ENCODE assay signal across 2 cellular contexts in the genomic region with DNA sequence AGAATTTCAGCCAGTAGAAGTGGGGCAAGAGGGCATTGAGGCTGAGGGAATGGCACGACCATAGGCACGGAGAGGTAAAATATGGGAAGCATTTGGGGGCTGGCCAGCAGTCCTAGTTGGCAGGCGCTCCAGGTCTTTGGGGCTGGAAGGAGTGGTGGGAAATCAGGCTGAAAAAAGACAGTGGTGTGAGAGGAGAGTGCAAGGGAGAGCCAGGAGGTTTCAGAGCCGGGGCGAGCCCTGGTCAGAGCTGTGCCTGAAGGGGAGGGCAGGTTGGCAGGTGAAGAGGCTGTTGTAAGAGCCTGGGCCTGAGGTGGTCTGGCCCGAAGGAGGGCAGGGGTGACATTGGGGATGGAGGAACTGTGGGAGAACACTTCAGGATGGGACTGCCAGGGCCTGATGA.
TF ChIP-seq lines count a peak whose summit lies in the region.

No MANE protein-coding gene starts in this region.

TF ChIP-seq in HCT116, 20 proteins besides CTCF, POLR2A, EP300 and RAD21:
- TF ChIP-seq TCF7L2 (IDR thresholded peaks at IDR 0.05; ENCODE audit: borderline replicate concordance, extremely low read depth, insufficient read depth, insufficient read length) = no peak
- TF ChIP-seq POLR2AphosphoS5 (IDR thresholded peaks at IDR 0.05; ENCODE audit: low read depth, low read length) = no peak
- no peak for TF ChIP-seq SP1 (IDR thresholded peaks at IDR 0.05; ENCODE audit: low read depth)
- TF ChIP-seq YY1 (IDR thresholded peaks at IDR 0.05; ENCODE audit: extremely low read depth, insufficient replicate concordance, low read depth, low read length) = no peak
- TF ChIP-seq ZNF274 (IDR thresholded peaks at IDR 0.05; ENCODE audit: low read depth, low read length) = no peak
- TF ChIP-seq CEBPB (IDR thresholded peaks at IDR 0.05; ENCODE audit: low read depth) = no peak
- no peak for TF ChIP-seq ZFX (IDR thresholded peaks at IDR 0.05)
- no peak for TF ChIP-seq SIN3A (IDR thresholded peaks at IDR 0.05; ENCODE audit: low read depth)
- TF ChIP-seq, protein P1, sequence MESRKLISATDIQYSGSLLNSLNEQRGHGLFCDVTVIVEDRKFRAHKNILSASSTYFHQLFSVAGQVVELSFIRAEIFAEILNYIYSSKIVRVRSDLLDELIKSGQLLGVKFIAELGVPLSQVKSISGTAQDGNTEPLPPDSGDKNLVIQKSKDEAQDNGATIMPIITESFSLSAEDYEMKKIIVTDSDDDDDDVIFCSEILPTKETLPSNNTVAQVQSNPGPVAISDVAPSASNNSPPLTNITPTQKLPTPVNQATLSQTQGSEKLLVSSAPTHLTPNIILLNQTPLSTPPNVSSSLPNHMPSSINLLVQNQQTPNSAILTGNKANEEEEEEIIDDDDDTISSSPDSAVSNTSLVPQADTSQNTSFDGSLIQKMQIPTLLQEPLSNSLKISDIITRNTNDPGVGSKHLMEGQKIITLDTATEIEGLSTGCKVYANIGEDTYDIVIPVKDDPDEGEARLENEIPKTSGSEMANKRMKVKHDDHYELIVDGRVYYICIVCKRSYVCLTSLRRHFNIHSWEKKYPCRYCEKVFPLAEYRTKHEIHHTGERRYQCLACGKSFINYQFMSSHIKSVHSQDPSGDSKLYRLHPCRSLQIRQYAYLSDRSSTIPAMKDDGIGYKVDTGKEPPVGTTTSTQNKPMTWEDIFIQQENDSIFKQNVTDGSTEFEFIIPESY (IDR thresholded peaks at IDR 0.05; ENCODE audit: extremely low read depth, insufficient replicate concordance, low read length) = no peak
- TF ChIP-seq FOSL1 (IDR thresholded peaks at IDR 0.05; ENCODE audit: low read depth) = no peak

TF ChIP-seq in K562, 482 proteins besides CTCF, POLR2A, EP300 and RAD21:
- no peak for TF ChIP-seq STAT5B (CRISPR knock-in tag; IDR thresholded peaks at IDR 0.05)
- TF ChIP-seq DPF2 (IDR thresholded peaks at IDR 0.05) = 0 out of 2 replicates have a peak, but pooled peaks have one; percentile 10
- 0 out of 2 replicates have a peak, but pooled peaks have one; percentile 1 for TF ChIP-seq GATA2 (CRISPR knock-in tag; IDR thresholded peaks at IDR 0.05)
TF ChIP-seq in K562: peak in this region for 2.
